Comparison of ENCODE assay signal across 18 cellular contexts in the genomic region with DNA sequence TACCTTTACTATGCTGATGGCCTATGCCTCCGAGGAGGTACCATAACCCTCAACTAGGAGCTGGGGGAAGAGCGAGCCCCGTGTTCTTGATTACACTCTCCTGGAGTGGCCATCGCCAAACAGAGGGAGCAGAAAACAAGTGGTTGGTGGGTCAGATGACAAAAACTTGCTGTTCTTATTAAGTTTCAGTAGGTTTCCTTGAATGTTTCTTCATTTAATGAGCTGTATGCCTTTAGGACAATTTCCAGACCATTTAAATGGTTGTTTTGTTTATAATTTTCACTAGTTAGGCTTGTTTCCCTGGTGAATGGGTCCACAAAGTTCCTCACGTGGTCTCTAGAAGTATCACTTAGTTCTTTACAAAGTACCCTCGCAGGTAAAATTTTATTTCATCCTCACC. TPM values are rescaled to one million over a fixed set of nuclear protein-coding genes. Genes with fewer than 3 reads are reported as not detected.
DNase-seq lines count a peak whose midpoint lies in the region; ATAC-seq, FAIRE-seq and TF ChIP-seq lines count a peak whose summit lies in the region.
"Had no signal": no experiment of that assay in that cellular context is flagged by ENCODE, and none has a peak within 500 bp of the region (broad histone marks: within the 10 kb centered on the region; RNA-seq: fewer than 3 reads in every experiment).

No MANE protein-coding gene starts in this region.

- no peaks in the 10 kb centered on the region for H3K9me3 Mint-ChIP-seq in activated T-helper 17 cell treated with anti-CD3 and anti-CD28 coated beads, Interleukin-2, amount 50 U/mL, for 72 hours
- H3K9me3 Mint-ChIP-seq in neural crest cell = no peaks in the 10 kb centered on the region
- H3K9me3 Mint-ChIP-seq: CD4-positive, alpha-beta memory T cell had no signal

- H3K27me3 ChIP-seq in stomach smooth muscle (ENCODE audit: control insufficient read depth in 1 of 2, insufficient read depth in 2 of 2, low read length in 2 of 2) = no peaks in the 10 kb centered on the region
- H3K27me3 ChIP-seq in HepG2 (ENCODE audit: control insufficient read depth in 1 of 2, insufficient read depth in 2 of 2, low read length in 2 of 2) = no peaks in the 10 kb centered on the region

- POLR2A ChIA-PET in HEK293 (lab: Yijun Ruan, JAX) = interaction anchor here (0.6 kb wide), 1 partner anchor 270 kb away, joined by 4 read pairs; no protein-coding TSS in a partner anchor
- POLR2A ChIA-PET in HepG2 (lab: Yijun Ruan, JAX) = no interaction called here

- no peaks in the 10 kb centered on the region for H3K27me3 Mint-ChIP-seq in activated T-helper 17 cell treated with anti-CD3 and anti-CD28 coated beads, Interleukin-2, amount 50 U/mL, for 72 hours
- no peaks in the 10 kb centered on the region for H3K27me3 Mint-ChIP-seq in neural crest cell (ENCODE audit: low read depth)
- H3K27me3 Mint-ChIP-seq: CD4-positive, alpha-beta memory T cell had no signal

- H3K36me3 ChIP-seq in HEK293 (ENCODE audit: control insufficient read depth in 2 of 2, insufficient read depth in 1 of 2, low read length in 2 of 2) (peaks cover 0 to 21% of the 10 kb centered on the region in 2 experiments; a peak in 1 of 3 replicates), stomach smooth muscle (ENCODE audit: control insufficient read depth in 2 of 2, insufficient read depth in 2 of 2, low read length in 2 of 2) (peaks cover 0 to 10% of the 10 kb centered on the region in 2 donors), HepG2 (replicated peaks in 1 of 2; ENCODE audit: control insufficient read depth in 1 of 2, insufficient read depth in 2 of 2, low read length in 2 of 2) (peaks cover 2 to 16% of the 10 kb centered on the region in 2 experiments; a peak in 3 of 5 replicates)

- peaks cover 29% of the 10 kb centered on the region for H3K36me3 Mint-ChIP-seq in activated T-helper 17 cell treated with anti-CD3 and anti-CD28 coated beads, Interleukin-2, amount 50 U/mL, for 72 hours (ENCODE audit: low read depth)
- peaks cover 5% of the 10 kb centered on the region for H3K36me3 Mint-ChIP-seq in neural crest cell (ENCODE audit: low read depth)

- TF ChIP-seq EP300 in HepG2 (IDR thresholded peaks at IDR 0.05; ENCODE audit: low read depth in 2 of 2, low read length in 2 of 2) (no peak), HepG2 (CRISPR knock-in tag; IDR thresholded peaks at IDR 0.05; ENCODE audit: borderline replicate concordance) (no peak)

- H4K20me1 ChIP-seq in HepG2 (ENCODE audit: insufficient read depth, low read length) = no peaks in the 10 kb centered on the region

- H3K9me3 ChIP-seq in HEK293 (ENCODE audit: control insufficient read depth, insufficient read depth, low read depth, low read length) (no peaks in the 10 kb centered on the region), stomach smooth muscle (ENCODE audit: control insufficient read depth in 2 of 2, low read length in 2 of 2) (no peaks in the 10 kb centered on the region), HepG2 (ENCODE audit: low read length) (no peaks in the 10 kb centered on the region)

- peak overlapping the region; percentile 5 for H3K27ac Mint-ChIP-seq in activated T-helper 17 cell treated with anti-CD3 and anti-CD28 coated beads, Interleukin-2, amount 50 U/mL, for 72 hours
- no peak overlapping the region for H3K27ac Mint-ChIP-seq in neural crest cell (ENCODE audit: unreplicated experiment)

- H3K9ac ChIP-seq in stomach smooth muscle (ENCODE audit: low read length in 2 of 2) (no peak overlapping the region), HepG2 (ENCODE audit: insufficient read depth, low read depth, low read length) (no peak overlapping the region)

- CTCF ChIA-PET in HEK293 (lab: Yijun Ruan, JAX) (interaction anchor here (0.6 to 7.0 kb wide), 3 partner anchors 301 to 545 kb away, joined by 3 to 74 read pairs (median 4); no protein-coding TSS in a partner anchor), HepG2 (lab: Yijun Ruan, JAX; ENCODE audit: low intra/inter-chr PET ratio, low total read pairs) (no interaction called here)

- FAIRE-seq in HepG2 (lab: Jason Lieb, UNC) = no peak
- FAIRE-seq: G401.6, GM12892, H1 had no signal

- H3K79me2 ChIP-seq in HepG2 (ENCODE audit: insufficient read depth, low read length) = peaks cover 20% of the 10 kb centered on the region

- in situ Hi-C loops in HepG2 (cut with HindIII; ENCODE audit: extremely low pct_ligation_motif_present, low pct_unique_long_range_greater_than_20kb) = loop anchor here (5.0 to 10.0 kb wide), 3 partner anchors 152 to 484 kb away; no protein-coding TSS in a partner anchor

- H2AFZ ChIP-seq in HepG2 (ENCODE audit: low read length) = no peak overlapping the region

- H3K4me2 ChIP-seq in HepG2 (ENCODE audit: low read depth, low read length) = no peak overlapping the region

- no peak overlapping the region for H3K4me3 Mint-ChIP-seq in activated T-helper 17 cell treated with anti-CD3 and anti-CD28 coated beads, Interleukin-2, amount 50 U/mL, for 72 hours
- H3K4me3 Mint-ChIP-seq in neural crest cell = peak overlapping the region; percentile 65
- H3K4me3 Mint-ChIP-seq: CD4-positive, alpha-beta memory T cell had no signal

- TF ChIP-seq RAD21 in HepG2 (CRISPR knock-in tag; IDR thresholded peaks at IDR 0.05) = no peak

- TF ChIP-seq POLR2A in HepG2 (IDR thresholded peaks at IDR 0.05; ENCODE audit: insufficient read depth in 1 of 2, low read depth in 2 of 2, low read length in 2 of 2) = no peak

- DNase-seq in neural crest cell (ENCODE audit: low read depth, low spot score) = no peak
- no peak for DNase-seq in middle frontal gyrus (ENCODE audit: extremely low spot score, low spot score)
- no peak for DNase-seq in HepG2 (ENCODE audit: low spot score)
- no peak for DNase-seq in NCI-H774 (lab: John Stamatoyannopoulos, UW)
- DNase-seq: C1 segment of cervical spinal cord; Calu3; CD4-positive, alpha-beta memory T cell; COR-L47; DMS53; DND-41; H7; HCEC 1CT had no signal

- peaks cover 7% of the 10 kb centered on the region for H3K4me1 Mint-ChIP-seq in activated T-helper 17 cell treated with anti-CD3 and anti-CD28 coated beads, Interleukin-2, amount 50 U/mL, for 72 hours
- peaks cover 17% of the 10 kb centered on the region for H3K4me1 Mint-ChIP-seq in neural crest cell

- ATAC-seq in activated T-helper 17 cell treated with anti-CD3 and anti-CD28 coated beads, Interleukin-2, amount 50 U/mL, for 72 hours (replicated peaks) = no peak
- ATAC-seq in HepG2 = no peak

- H3K4me3 ChIP-seq in HEK293 (ENCODE audit: low read depth, low read length) (no peak overlapping the region), stomach smooth muscle (ENCODE audit: low read length in 2 of 2) (no peak overlapping the region), HepG2 (replicated peaks in 1 of 3; ENCODE audit: insufficient read depth in 1 of 3, low read depth in 2 of 3, low read length in 3 of 3) (no peak overlapping the region)

- intact Hi-C loops in HepG2 (cut with micrococcal nuclease; ENCODE audit: unreplicated experiment) = loop anchor here (5.0 to 10.0 kb wide), 2 partner anchors 412 to 664 kb away; no protein-coding TSS in a partner anchor

- no peaks in the 10 kb centered on the region for H3K4me1 ChIP-seq in HEK293 (ENCODE audit: control insufficient read depth, insufficient read depth, low read length)
- H3K4me1 ChIP-seq in stomach smooth muscle (ENCODE audit: control insufficient read depth, insufficient read depth, low read length) = peaks cover 7% of the 10 kb centered on the region
- peaks cover 32% of the 10 kb centered on the region for H3K4me1 ChIP-seq in HepG2 (ENCODE audit: insufficient read depth, low read length)

- H3K27ac ChIP-seq in HEK293 (ENCODE audit: extremely low read depth, low read depth, low read length) (no peak overlapping the region), stomach smooth muscle (ENCODE audit: low read length) (peak overlapping the region; percentile 58), HepG2 (ENCODE audit: extremely low read length, insufficient read depth, low read length) (no peak overlapping the region)

- no peak for TF ChIP-seq CTCF in HEK293 (tag by site-specific recombination; IDR thresholded peaks at IDR 0.05)
- TF ChIP-seq CTCF in neural crest cell (conservative IDR thresholded peaks at IDR 0.05) = no peak
- no peak for TF ChIP-seq CTCF in HepG2 (CRISPR knock-in tag; IDR thresholded peaks at IDR 0.05)

- 93% methylated on average over 6 of the region's 6 CpGs for WGBS in HepG2 (ENCODE audit: low lambda C conversion rate)

- no TSS peak for BruUV-seq in HepG2 (replicated peaks; lab: Mats Ljungman, UMichigan)

TF ChIP-seq in HEK293, 187 proteins besides CTCF, POLR2A, EP300 and RAD21:
- TF ChIP-seq ZNF473 (tag by site-specific recombination; IDR thresholded peaks at IDR 0.05) (no peak), ZNF677 (tag by site-specific recombination; IDR thresholded peaks at IDR 0.05) (peak; percentile 98)

TF ChIP-seq in HepG2, 621 proteins besides CTCF, POLR2A, EP300 and RAD21 (continues in another document):
- TF ChIP-seq FOXC1 (CRISPR knock-in tag; IDR thresholded peaks at IDR 0.05; ENCODE audit: borderline replicate concordance) (no peak), ZNF343 (CRISPR knock-in tag; IDR thresholded peaks at IDR 0.05) (no peak), CEBPG (CRISPR knock-in tag; IDR thresholded peaks at IDR 0.05) (no peak)

RNA-seq across cellular contexts. Expression of gene PYURF, which starts 4.7 kb away (rescaled TPM):
- 10 to 100 TPM; 28.6 to 54.5 TPM for total RNA-seq in activated T-helper 17 cell treated with anti-CD3 and anti-CD28 coated beads, Interleukin-2, amount 50 U/mL, for 72 hours
- 61.3 and 64.3 TPM in 2 replicates for total RNA-seq in neural crest cell
- total RNA-seq in HepG2 (2016; rRNA removed; fragmentation: Illumina TruSeq; extraction: Trizol) = 95.2 and 121 TPM in 2 replicates
- total RNA-seq in HepG2 (2016; cell fraction: cytosol; rRNA removed; fragmentation: Illumina TruSeq; extraction: Trizol; ENCODE audit: low read depth) = 49.6 and 61.9 TPM in 2 replicates
- 99.0 and 128 TPM in 2 replicates for total RNA-seq in HepG2 (2016; cell fraction: insoluble cytoplasmic fraction; rRNA removed; fragmentation: Illumina TruSeq; extraction: Trizol)
- 117 and 130 TPM in 2 replicates for total RNA-seq in HepG2 (2016; cell fraction: membrane; rRNA removed; fragmentation: Illumina TruSeq; extraction: Trizol)
- total RNA-seq in HepG2 (2016; cell fraction: nucleus; rRNA removed; fragmentation: Illumina TruSeq; extraction: Trizol) = 40.4 and 44.2 TPM in 2 replicates
- 48.5 and 59.9 TPM in 2 replicates for polyA plus RNA-seq in HepG2 (2011; rRNA removed)
- 32.7 and 41.7 TPM in 2 replicates for polyA plus RNA-seq in HepG2 (2011; cell fraction: cytosol; rRNA removed)
- 7.7 and 11.5 TPM in 2 replicates for polyA plus RNA-seq in HepG2 (2011; cell fraction: nucleus; rRNA removed)
- polyA plus RNA-seq in HepG2 (2012) = 59.8 and 60.1 TPM in 2 replicates
- 55.3 and 83.1 TPM in 2 replicates for polyA plus RNA-seq in HepG2 (2016; cell fraction: cytosol; fragmentation: Illumina TruSeq; extraction: Trizol; ENCODE audit: low read depth)
- polyA plus RNA-seq in HepG2 (2016; cell fraction: insoluble cytoplasmic fraction; fragmentation: Illumina TruSeq; extraction: Trizol; ENCODE audit: low read depth) = 124 and 143 TPM in 2 replicates
- 101 and 120 TPM in 2 replicates for polyA plus RNA-seq in HepG2 (2016; cell fraction: membrane; fragmentation: Illumina TruSeq; extraction: Trizol; ENCODE audit: low read depth)
- 61.1 and 65.9 TPM in 2 replicates for polyA plus RNA-seq in HepG2 (2016; cell fraction: nucleus; fragmentation: Illumina TruSeq; extraction: Trizol; ENCODE audit: insufficient read depth, low read depth)
- polyA minus RNA-seq in HepG2 (2011; rRNA and poly(A)+ RNA removed; ENCODE audit: low replicate concordance) = 12.3 and 21.3 TPM in 2 replicates
- polyA minus RNA-seq in HepG2 (2011; cell fraction: cytosol; rRNA and poly(A)+ RNA removed) = 10.9 TPM in 2 replicates
- polyA minus RNA-seq in HepG2 (2011; cell fraction: nucleus; rRNA and poly(A)+ RNA removed) = 5.9 and 8.5 TPM in 2 replicates
